Comparison of ENCODE assay signal across 8 cellular contexts in genomic region chr11:78418584-78419211, GRCh38. TPM values are rescaled to one million over a fixed set of nuclear protein-coding genes. Genes with fewer than 3 reads are reported as not detected.
DNase-seq lines count a peak whose midpoint lies in the region; ATAC-seq and TF ChIP-seq lines count a peak whose summit lies in the region.

No MANE protein-coding gene starts in this region.

- peak overlapping the region; percentile 86 for H3K27ac ChIP-seq in neural cell (ENCODE audit: low read length)

- H4K20me1 ChIP-seq in neural cell (ENCODE audit: insufficient read depth): no peaks in the 10 kb centered on the region

- no peak for TF ChIP-seq RAD21 in neural cell (conservative IDR thresholded peaks at IDR 0.05)

- no peak for TF ChIP-seq EP300 in neural cell (conservative IDR thresholded peaks at IDR 0.05; ENCODE audit: poor library complexity, severe bottlenecking)

- CTCF ChIA-PET in Calu3 (lab: Charles Lee): interaction anchor here (0.8 to 1.8 kb wide), 3 partner anchors 68 to 191 kb away, joined by 3 to 4 read pairs (median 3); no protein-coding TSS in a partner anchor

- H3K9me2 ChIP-seq in neural cell (ENCODE audit: insufficient read depth, low read length): no peaks in the 10 kb centered on the region

- H3K79me2 ChIP-seq in neural cell (replicated peaks; ENCODE audit: insufficient read depth, low read length): peaks cover 30% of the 10 kb centered on the region

- H3K4me3 ChIP-seq in neural cell (ENCODE audit: low read length): peak overlapping the region; percentile 69

- no peak for TF ChIP-seq CTCF in Calu3 (IDR thresholded peaks at IDR 0.05; ENCODE audit: unreplicated experiment)
- TF ChIP-seq CTCF in neural cell (IDR thresholded peaks at IDR 0.05; ENCODE audit: poor library complexity, severe bottlenecking): no peak

- peak overlapping the region; percentile 75 for H2AFZ ChIP-seq in neural cell (ENCODE audit: low read depth, low read length)

- H3K27ac Mint-ChIP-seq in Calu3 (ENCODE audit: unreplicated experiment): peak overlapping the region; percentile 65

- H3K36me3 ChIP-seq in neural cell (ENCODE audit: insufficient read depth, low read length): no peaks in the 10 kb centered on the region

- H3K27me3 ChIP-seq in neural cell (ENCODE audit: insufficient read depth, low read depth, low read length): no peaks in the 10 kb centered on the region

- H3K4me1 Mint-ChIP-seq in Calu3 (ENCODE audit: low read depth, unreplicated experiment): peaks cover 36% of the 10 kb centered on the region

- peak overlapping the region; percentile 93 for H3K4me3 Mint-ChIP-seq in Calu3 (ENCODE audit: low read depth, unreplicated experiment)

- intact Hi-C loops in Calu3 (cut with micrococcal nuclease; ENCODE audit: unreplicated experiment): loop anchor here (2.0 to 5.0 kb wide), 2 partner anchors 144 to 190 kb away; no protein-coding TSS in a partner anchor

- DNase-seq in Calu3: no peak
- DNase-seq in NCI-H2227 treated with DMSO at 0.1 percent for 48 hours (lab: John Stamatoyannopoulos, UW): peak; percentile 28
- peak; percentile 21 for DNase-seq in dermis blood vessel endothelial cell
- no peak for DNase-seq in stimulated activated naive CD4-positive, alpha-beta T cell (lab: John Stamatoyannopoulos, UW)
- DNase-seq in NCI-H1048 (lab: John Stamatoyannopoulos, UW): no peak

- peak overlapping the region; percentile 80 for H3K9ac ChIP-seq in neural cell (ENCODE audit: low read length)

- ATAC-seq in HG03135 (IDR thresholded peaks at IDR 0.05; ENCODE audit: unreplicated experiment) (no peak), GM19351 (IDR thresholded peaks at IDR 0.05; ENCODE audit: unreplicated experiment) (no peak)

- H3K36me3 Mint-ChIP-seq in Calu3 (ENCODE audit: insufficient read depth, unreplicated experiment): peaks cover 21% of the 10 kb centered on the region

- H3K4me2 ChIP-seq in neural cell (ENCODE audit: low read length): peak overlapping the region; percentile 74

- BruUV-seq in Calu3 (replicated peaks; lab: Mats Ljungman, UMichigan): TSS peak; percentile 83

- H3K9me3 ChIP-seq in neural cell (ENCODE audit: low read length): no peaks in the 10 kb centered on the region

- H3K9me3 Mint-ChIP-seq in Calu3 (ENCODE audit: low read depth, unreplicated experiment): no peaks in the 10 kb centered on the region

- H3K27me3 Mint-ChIP-seq in Calu3 (ENCODE audit: unreplicated experiment): peaks cover 7% of the 10 kb centered on the region

- peaks cover 4% of the 10 kb centered on the region for H3F3A ChIP-seq in neural cell (ENCODE audit: insufficient read depth, low read length, poor library complexity, severe bottlenecking)

TF ChIP-seq in neural cell, 6 proteins besides CTCF, POLR2A, EP300 and RAD21:
- TF ChIP-seq TAF1 (IDR thresholded peaks at IDR 0.05; ENCODE audit: low read depth) (no peak), MXI1 (conservative IDR thresholded peaks at IDR 0.05; ENCODE audit: poor library complexity, severe bottlenecking) (no peak), SMC3 (conservative IDR thresholded peaks at IDR 0.05; ENCODE audit: poor library complexity) (no peak), EZH2 (IDR thresholded peaks at IDR 0.05; ENCODE audit: borderline replicate concordance, insufficient read depth, low read length, poor library complexity, severe bottlenecking) (no peak), POLR2AphosphoS5 (IDR thresholded peaks at IDR 0.05) (no peak)
- TF ChIP-seq, protein P1, sequence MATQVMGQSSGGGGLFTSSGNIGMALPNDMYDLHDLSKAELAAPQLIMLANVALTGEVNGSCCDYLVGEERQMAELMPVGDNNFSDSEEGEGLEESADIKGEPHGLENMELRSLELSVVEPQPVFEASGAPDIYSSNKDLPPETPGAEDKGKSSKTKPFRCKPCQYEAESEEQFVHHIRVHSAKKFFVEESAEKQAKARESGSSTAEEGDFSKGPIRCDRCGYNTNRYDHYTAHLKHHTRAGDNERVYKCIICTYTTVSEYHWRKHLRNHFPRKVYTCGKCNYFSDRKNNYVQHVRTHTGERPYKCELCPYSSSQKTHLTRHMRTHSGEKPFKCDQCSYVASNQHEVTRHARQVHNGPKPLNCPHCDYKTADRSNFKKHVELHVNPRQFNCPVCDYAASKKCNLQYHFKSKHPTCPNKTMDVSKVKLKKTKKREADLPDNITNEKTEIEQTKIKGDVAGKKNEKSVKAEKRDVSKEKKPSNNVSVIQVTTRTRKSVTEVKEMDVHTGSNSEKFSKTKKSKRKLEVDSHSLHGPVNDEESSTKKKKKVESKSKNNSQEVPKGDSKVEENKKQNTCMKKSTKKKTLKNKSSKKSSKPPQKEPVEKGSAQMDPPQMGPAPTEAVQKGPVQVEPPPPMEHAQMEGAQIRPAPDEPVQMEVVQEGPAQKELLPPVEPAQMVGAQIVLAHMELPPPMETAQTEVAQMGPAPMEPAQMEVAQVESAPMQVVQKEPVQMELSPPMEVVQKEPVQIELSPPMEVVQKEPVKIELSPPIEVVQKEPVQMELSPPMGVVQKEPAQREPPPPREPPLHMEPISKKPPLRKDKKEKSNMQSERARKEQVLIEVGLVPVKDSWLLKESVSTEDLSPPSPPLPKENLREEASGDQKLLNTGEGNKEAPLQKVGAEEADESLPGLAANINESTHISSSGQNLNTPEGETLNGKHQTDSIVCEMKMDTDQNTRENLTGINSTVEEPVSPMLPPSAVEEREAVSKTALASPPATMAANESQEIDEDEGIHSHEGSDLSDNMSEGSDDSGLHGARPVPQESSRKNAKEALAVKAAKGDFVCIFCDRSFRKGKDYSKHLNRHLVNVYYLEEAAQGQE (IDR thresholded peaks at IDR 0.05; ENCODE audit: borderline replicate concordance): no peak
TF ChIP-seq in neural cell: peak in this region for 0.

RNA-seq across cellular contexts. Expression of gene GAB2, which starts 1.1 kb away (rescaled TPM):
- total RNA-seq in Calu3 (2022) (10.6 and 12.7 TPM in 2 replicates), dermis blood vessel endothelial cell (19.4 and 23.5 TPM in 2 replicates)
- polyA plus RNA-seq in neural cell: 21.9 and 28.6 TPM in 2 replicates
- 58.2 and 60.9 TPM in 2 replicates for polyA minus RNA-seq in neural cell

Comparison
In these comparisons a context has a peak if more than half of its experiments do, and no peak if none do; other contexts are left out.
1. DNase-seq: peak in NCI-H2227 treated with DMSO at 0.1 percent for 48 hours (single experiment) and dermis blood vessel endothelial cell (single experiment); none in Calu3 (single experiment), stimulated activated naive CD4-positive, alpha-beta T cell (0 of 6) and NCI-H1048 (single experiment).